Comparison of ENCODE assay signal across 35 cellular contexts in genomic region chr17:65809366-65809765, GRCh38.
"Had no signal": no experiment of that assay in that cellular context is flagged by ENCODE, and none has a peak within 500 bp of the region (broad histone marks: within the 10 kb centered on the region; RNA-seq: fewer than 3 reads in every experiment).

No MANE protein-coding gene starts in this region.

- H3K36me3 ChIP-seq: Peyer's patch, SJSA1 had no signal

- H3K27me3 Mint-ChIP-seq: activated naive CD4-positive, alpha-beta T cell treated with anti-CD3 and anti-CD28 coated beads, Interleukin-2, amount 10 ng/mL, durations not matched to agents 7 days and 5 days; brain had no signal

- H3K27ac Mint-ChIP-seq: activated CD4-positive, alpha-beta T cell treated with anti-CD3 and anti-CD28 coated beads, Interleukin-2, amount 10 ng/mL, durations not matched to agents 24 days and 14 days; activated CD8-positive, alpha-beta T cell treated with anti-CD3 and anti-CD28 coated beads for 36 hours; activated naive CD4-positive, alpha-beta T cell treated with anti-CD3 and anti-CD28 coated beads, Interleukin-2, amount 10 ng/mL, durations not matched to agents 7 days and 5 days; activated naive CD8-positive, alpha-beta T cell; activated naive CD8-positive, alpha-beta T cell treated with anti-CD3 and anti-CD28 coated beads, Interleukin-2, amount 50 U/mL, for 24 hours; activated T-cell treated with anti-CD3 and anti-CD28 coated beads, Interleukin-2, amount 50 U/mL, for 72 hours; brain; T-helper 1 cell treated with Interleukin-12 subunit alpha and Interleukin-12 subunit beta and Interleukin-4 antibody, amounts not matched to agents 30 μg/mL and 1 μg/mL, for 36 hours; T-helper 2 cell treated with Interferon-gamma antibody and Interleukin-4, amounts not matched to agents 5 μg/mL and 100 μg/mL, for 36 hours had no signal

- FAIRE-seq: TTC549 had no signal

- H3K4me3 ChIP-seq: Peyer's patch, SJSA1 had no signal

- H3K4me1 ChIP-seq: Peyer's patch, SJSA1 had no signal

- H3K4me1 Mint-ChIP-seq: activated naive CD4-positive, alpha-beta T cell treated with anti-CD3 and anti-CD28 coated beads, Interleukin-2, amount 10 ng/mL, durations not matched to agents 7 days and 5 days; brain had no signal

- H3K4me3 Mint-ChIP-seq: activated CD4-positive, alpha-beta T cell treated with anti-CD3 and anti-CD28 coated beads, Interleukin-2, amount 10 ng/mL, durations not matched to agents 24 days and 14 days; activated CD8-positive, alpha-beta T cell treated with anti-CD3 and anti-CD28 coated beads for 36 hours; activated naive CD4-positive, alpha-beta T cell treated with anti-CD3 and anti-CD28 coated beads, Interleukin-2, amount 10 ng/mL, durations not matched to agents 7 days and 5 days; activated naive CD8-positive, alpha-beta T cell; activated naive CD8-positive, alpha-beta T cell treated with anti-CD3 and anti-CD28 coated beads, Interleukin-2, amount 50 U/mL, for 24 hours; activated T-cell treated with anti-CD3 and anti-CD28 coated beads, Interleukin-2, amount 50 U/mL, for 72 hours; brain; T-helper 1 cell treated with Interleukin-12 subunit alpha and Interleukin-12 subunit beta and Interleukin-4 antibody, amounts not matched to agents 30 μg/mL and 1 μg/mL, for 36 hours; T-helper 2 cell treated with Interferon-gamma antibody and Interleukin-4, amounts not matched to agents 5 μg/mL and 100 μg/mL, for 36 hours had no signal

- H3K27ac ChIP-seq: Peyer's patch, SJSA1 had no signal

- H3K36me3 Mint-ChIP-seq: activated naive CD4-positive, alpha-beta T cell treated with anti-CD3 and anti-CD28 coated beads, Interleukin-2, amount 10 ng/mL, durations not matched to agents 7 days and 5 days had no signal

- DNase-seq: activated CD4-positive, alpha-beta T cell treated with anti-CD3 and anti-CD28 coated beads, Interleukin-2, amount 10 ng/mL, durations not matched to agents 24 days and 14 days; activated CD4-positive, alpha-beta T cell treated with anti-CD3 and anti-CD28 coated beads, Interleukin-2, amount 50 U/mL, for 4 hours; activated CD8-positive, alpha-beta T cell treated with anti-CD3 and anti-CD28 coated beads for 36 hours; activated effector memory CD4-positive, alpha-beta T cell treated with Interleukin-2 at 50 U/mL for 16 hours; activated naive CD4-positive, alpha-beta T cell treated with anti-CD3 and anti-CD28 coated beads, Interleukin-2, amount 10 ng/mL, durations not matched to agents 7 days and 5 days; activated naive CD8-positive, alpha-beta T cell treated with anti-CD3 and anti-CD28 coated beads, Interleukin-2, amount 50 U/mL, for 24 hours; activated T-cell treated with anti-CD3 and anti-CD28 coated beads, Interleukin-2, amount 50 U/mL, for 1 hour; activated T-cell treated with anti-CD3 and anti-CD28 coated beads, Interleukin-2, amount 50 U/mL, for 72 hours; anterior cingulate cortex; central memory CD4-positive, alpha-beta T cell; Kasumi-1; KG1; MM.1S; MV-4-11; NCI-H1092; NCI-H1417; NCI-H146; NCI-H187; NCI-H2081; NCI-H345; NCI-H510A; NCI-H526; NCI-H748 treated with DMSO at 0.1 percent for 48 hours; NK-92 treated with Interleukin-12 subunit alpha and Interleukin-12 subunit beta, amount 100 ng/mL, for 24 hours; PC-3; Peyer's patch; RPMI8226; SHP77 treated with DMSO at 0.1 percent for 48 hours; SK-N-SH had no signal
